19 cellular contexts compared by ENCODE assay signal in genomic region chr1:7590426-7590790, GRCh38.
DNase-seq lines count a peak whose midpoint lies in the region; ATAC-seq, FAIRE-seq and TF ChIP-seq lines count a peak whose summit lies in the region.
"Had no signal": no experiment of that assay in that cellular context is flagged by ENCODE, and none has a peak within 500 bp of the region (broad histone marks: within the 10 kb centered on the region; RNA-seq: fewer than 3 reads in every experiment).

No MANE protein-coding gene starts in this region.

- H3K4me2 ChIP-seq in BLaER1 (peak overlapping the region; percentile 55), H1 (ENCODE audit: insufficient read depth in 1 of 2, low read depth in 2 of 2, low read length in 2 of 2) (no peak overlapping the region)

- H4K20me1 ChIP-seq in BLaER1 (no peaks in the 10 kb centered on the region), H1 (replicated peaks in 1 of 2; ENCODE audit: control insufficient read depth in 1 of 2, insufficient read depth in 2 of 2, low read length in 2 of 2) (no peaks in the 10 kb centered on the region)

- no peaks in the 10 kb centered on the region for H3K27me3 ChIP-seq in BLaER1
- H3K27me3 ChIP-seq in H1 (replicated peaks in 1 of 4; ENCODE audit: control insufficient read depth in 3 of 4, extremely low read depth in 1 of 4, insufficient read depth in 3 of 4, low read length in 3 of 4) = no peaks in the 10 kb centered on the region
- H3K27me3 ChIP-seq: Peyer's patch had no signal

- intact Hi-C loops in sciatic nerve (cut with DNase I) = no loop called here

- H3K9me3 ChIP-seq in BLaER1 = no peaks in the 10 kb centered on the region
- H3K9me3 ChIP-seq in HEK293 (ENCODE audit: control insufficient read depth, insufficient read depth, low read depth, low read length) = no peaks in the 10 kb centered on the region
- no peaks in the 10 kb centered on the region for H3K9me3 ChIP-seq in H1 (ENCODE audit: insufficient read depth in 2 of 2, low read depth in 1 of 2, low read length in 1 of 2)
- H3K9me3 ChIP-seq: Peyer's patch had no signal

- H3K23ac ChIP-seq in H1 (ENCODE audit: insufficient read length) = no peak overlapping the region

- H3K4ac ChIP-seq in H1 (replicated peaks; ENCODE audit: insufficient read length, low read depth, low read length) = no peak overlapping the region

- TF ChIP-seq EP300 in H1 (IDR thresholded peaks at IDR 0.05; ENCODE audit: borderline replicate concordance in 1 of 2, low read depth in 2 of 2, low read length in 2 of 2) = no peak

- no peak for TF ChIP-seq POLR2A in H1 (IDR thresholded peaks at IDR 0.05; ENCODE audit: control extremely low read depth in 1 of 2, low read depth in 2 of 2, low read length in 2 of 2)

- no peak overlapping the region for H2BK12ac ChIP-seq in H1 (ENCODE audit: low read depth, low read length)

- H3K4me1 ChIP-seq in BLaER1 (peaks cover 49% of the 10 kb centered on the region), HEK293 (ENCODE audit: control insufficient read depth, insufficient read depth, low read length) (no peaks in the 10 kb centered on the region), H1 (replicated peaks in 1 of 4; ENCODE audit: control insufficient read depth in 3 of 4, insufficient read depth in 4 of 4, low read length in 3 of 4) (no peaks in the 10 kb centered on the region; a peak in 1 of 7 replicates)
- H3K4me1 ChIP-seq: Peyer's patch had no signal

- 93% methylated on average over 4 of the region's 4 CpGs; no CpG with 5 or more reads in 1 of the 2 experiments for WGBS in H1 (ENCODE audit: extremely low coverage in 1 of 2, insufficient coverage in 1 of 2, insufficient read length in 1 of 2, insufficient replicate concordance in 2 of 2, low coverage in 1 of 2, low lambda C conversion rate in 2 of 2, missing lambda C conversion rate in 1 of 2), 2 experiments

- H2BK120ac ChIP-seq in H1 (replicated peaks; ENCODE audit: low read depth, low read length) = no peak overlapping the region

- H3K18ac ChIP-seq in H1 (ENCODE audit: extremely low read depth, low read length) = no peak overlapping the region

- no peak overlapping the region for H2AK5ac ChIP-seq in H1 (ENCODE audit: low read depth, low read length)

- H2BK20ac ChIP-seq in H1 (ENCODE audit: low read length) = no peak overlapping the region

- TF ChIP-seq CTCF in HEK293 (tag by site-specific recombination; IDR thresholded peaks at IDR 0.05) (no peak), H1 (IDR thresholded peaks at IDR 0.05; ENCODE audit: control extremely low read depth in 1 of 3, insufficient read depth in 1 of 3, low read depth in 1 of 3, low read length in 3 of 3) (no peak)

- TF ChIP-seq RAD21 in H1 (IDR thresholded peaks at IDR 0.05 in 1 of 2, conservative IDR thresholded peaks at IDR 0.05 in 1 of 2; ENCODE audit: low read depth in 2 of 2, low read length in 2 of 2) = no peak

- no peaks in the 10 kb centered on the region for H3K79me1 ChIP-seq in H1 (ENCODE audit: low read depth, low read length)

- FAIRE-seq in H1 (lab: Jason Lieb, UNC) = no peak
- FAIRE-seq: D721Med, HTR-8/SVneo had no signal

- no peaks in the 10 kb centered on the region for H3K36me3 ChIP-seq in BLaER1
- no peaks in the 10 kb centered on the region for H3K36me3 ChIP-seq in HEK293 (ENCODE audit: control insufficient read depth in 2 of 2, insufficient read depth in 1 of 2, low read length in 2 of 2)
- H3K36me3 ChIP-seq in H1 (ENCODE audit: control insufficient read depth in 2 of 4, insufficient read depth in 4 of 4, low read length in 3 of 4) = no peaks in the 10 kb centered on the region
- H3K36me3 ChIP-seq: Peyer's patch had no signal

- H3K4me3 ChIP-seq in BLaER1 = no peak overlapping the region
- no peak overlapping the region for H3K4me3 ChIP-seq in HEK293 (ENCODE audit: low read depth, low read length)
- no peak overlapping the region for H3K4me3 ChIP-seq in H1 (ENCODE audit: extremely low read depth in 1 of 4, insufficient read depth in 2 of 4, low read depth in 3 of 4, low read length in 4 of 4)
- H3K4me3 ChIP-seq: GM23248, Peyer's patch had no signal

- H3K56ac ChIP-seq in H1 (replicated peaks; ENCODE audit: insufficient read length, low read depth, low read length) = no peak overlapping the region

- no peak overlapping the region for H3K9ac ChIP-seq in BLaER1
- no peak overlapping the region for H3K9ac ChIP-seq in H1 (replicated peaks in 1 of 4; ENCODE audit: extremely low read depth in 1 of 4, low read depth in 3 of 4, low read length in 3 of 4)
- H3K9ac ChIP-seq: GM23248 had no signal

- no peak overlapping the region for H4K91ac ChIP-seq in H1 (replicated peaks; ENCODE audit: insufficient read length, low read length)

- no peaks in the 10 kb centered on the region for H3K23me2 ChIP-seq in H1 (ENCODE audit: low read depth, low read length)

- H4K8ac ChIP-seq in H1 (ENCODE audit: extremely low read depth, insufficient read depth, low read length) = peak overlapping the region; percentile 53; the same call in 1 of the 2 replicates

- POLR2A ChIA-PET in HEK293 (lab: Yijun Ruan, JAX) = no interaction called here
- POLR2A ChIA-PET in H1 (lab: Charles Lee; ENCODE audit: partially characterized antibody) = no interaction called here

- H4K5ac ChIP-seq in H1 (ENCODE audit: insufficient read length, low read depth, low read length) = no peak overlapping the region

- no peak for ATAC-seq in sciatic nerve
- ATAC-seq in GM18873 (IDR thresholded peaks at IDR 0.05; ENCODE audit: low FRiP score, unreplicated experiment) = no peak
- ATAC-seq in HG03565 (IDR thresholded peaks at IDR 0.05; ENCODE audit: unreplicated experiment) = no peak
- ATAC-seq: Right ventricle myocardium inferior had no signal

- DNase-seq in H1 (ENCODE audit: low read depth in 1 of 2, low spot score in 2 of 2) (no peak), sciatic nerve (ENCODE audit: low spot score) (peak; percentile 39), DMS114 treated with DMSO at 0.1 percent for 48 hours (lab: John Stamatoyannopoulos, UW; ENCODE audit: unreplicated experiment) (no peak)
- DNase-seq: DMS79; HCEC 1CT; NCI-H1105; NCI-H2081; NCI-H2171 treated with DMSO at 0.1 percent for 48 hours; NK-92 treated with Interleukin-12 subunit alpha and Interleukin-12 subunit beta, amount 100 ng/mL, for 24 hours had no signal

- H3K27ac ChIP-seq in BLaER1 (peak overlapping the region; percentile 35; the same call in 1 of the 2 replicates), HEK293 (ENCODE audit: extremely low read depth, low read depth, low read length) (no peak overlapping the region), H1 (ENCODE audit: low read depth, low read length) (no peak overlapping the region)
- H3K27ac ChIP-seq: C4-2B, GM23248, Peyer's patch had no signal

- H3K14ac ChIP-seq in H1 (ENCODE audit: insufficient read length) = no peak overlapping the region

- no peaks in the 10 kb centered on the region for H3K79me2 ChIP-seq in H1 (ENCODE audit: control insufficient read depth in 1 of 2, insufficient read depth in 2 of 2, low read length in 2 of 2)

- H2BK15ac ChIP-seq in H1 (ENCODE audit: low read length) = no peak overlapping the region

- no peak overlapping the region for H2BK5ac ChIP-seq in H1 (ENCODE audit: low read depth, low read length)

- H2AFZ ChIP-seq in H1 (ENCODE audit: low read length) = no peak overlapping the region
- H2AFZ ChIP-seq: GM23248 had no signal

- CTCF ChIA-PET in HEK293 (lab: Yijun Ruan, JAX) = interaction anchor here (0.6 to 0.9 kb wide), 2 partner anchors 35 to 50 kb away, joined by 3 to 4 read pairs; no protein-coding TSS in a partner anchor
- CTCF ChIA-PET in H1 (lab: Charles Lee; ENCODE audit: partially characterized antibody) = interaction anchor here (2.0 kb wide), 1 partner anchor 8 kb away, joined by 5 read pairs; no protein-coding TSS in a partner anchor

TF ChIP-seq in HEK293, 187 proteins besides CTCF, POLR2A, EP300 and RAD21 (continues in another document):
- no peak for TF ChIP-seq ZNF645 (tag by site-specific recombination; IDR thresholded peaks at IDR 0.05)
- TF ChIP-seq ZFHX2 (tag by site-specific recombination; conservative IDR thresholded peaks at IDR 0.05) = peak; percentile 48; the same call in 1 of the 2 replicates
- TF ChIP-seq ZNF302 (tag by site-specific recombination; IDR thresholded peaks at IDR 0.05; ENCODE audit: low read depth) = no peak
- TF ChIP-seq EGR2 (tag by site-specific recombination; IDR thresholded peaks at IDR 0.05; ENCODE audit: low read depth) = peak; percentile 49; the same call in 1 of the 2 replicates

TF ChIP-seq in H1, 55 proteins besides CTCF, POLR2A, EP300 and RAD21:
- no peak for TF ChIP-seq SIN3A (conservative IDR thresholded peaks at IDR 0.05 in 1 of 2, IDR thresholded peaks at IDR 0.05 in 1 of 2; ENCODE audit: low read depth in 1 of 2, low read length in 2 of 2)
